Comparison of ENCODE assay signal across 11 cellular contexts in the genomic region with DNA sequence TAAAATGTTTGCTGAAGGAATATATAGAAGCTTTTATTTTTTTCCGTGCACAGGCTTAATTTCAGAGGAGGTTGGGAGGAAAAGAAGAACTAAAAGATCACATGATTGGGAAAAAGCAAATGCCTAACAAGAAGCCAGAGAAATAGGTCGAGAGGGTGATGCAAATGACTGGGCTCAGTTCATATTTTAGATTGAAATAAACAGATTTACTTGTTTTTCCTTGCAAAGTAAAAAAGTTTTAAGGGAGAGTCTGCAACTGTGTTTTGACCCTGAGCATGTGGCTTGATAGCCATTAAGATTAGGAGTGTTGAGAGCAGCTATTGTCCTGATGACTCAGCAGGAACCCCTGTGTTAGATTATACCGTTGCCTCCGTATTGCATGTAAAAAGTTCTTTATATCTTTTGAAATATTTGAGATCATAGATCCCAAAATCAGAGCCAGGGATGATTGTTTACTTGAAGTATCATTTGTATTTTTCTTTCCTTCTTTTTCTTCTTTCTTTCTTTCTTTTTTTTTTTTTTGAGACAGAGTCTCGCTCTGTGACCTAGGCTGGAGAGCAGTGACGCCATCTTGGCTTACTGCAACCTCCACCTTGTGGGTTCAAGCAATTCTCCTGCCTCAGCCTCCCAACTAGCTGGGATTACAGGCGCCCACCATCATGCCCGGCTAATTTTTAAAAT. TPM values are rescaled to one million over a fixed set of nuclear protein-coding genes. Genes with fewer than 3 reads are reported as not detected.
DNase-seq lines count a peak whose midpoint lies in the region; ATAC-seq and TF ChIP-seq lines count a peak whose summit lies in the region.
"Had no signal": no experiment of that assay in that cellular context is flagged by ENCODE, and none has a peak within 500 bp of the region (broad histone marks: within the 10 kb centered on the region; RNA-seq: fewer than 3 reads in every experiment).

No MANE protein-coding gene starts in this region.

- no peak for TF ChIP-seq EP300 in upper lobe of left lung (IDR thresholded peaks at IDR 0.05)

- WGBS in mammary epithelial cell (ENCODE audit: low coverage, missing lambda C conversion rate): 78% methylated on average over 7 of the region's 8 CpGs
- WGBS in upper lobe of left lung, 2 donors: 60 to 63% methylated on average over 8 of the region's 8 CpGs

- POLR2A ChIA-PET in MCF 10A (lab: Yijun Ruan, JAX): interaction anchor here (0.5 to 1.8 kb wide), 10 partner anchors 9 to 1673 kb away, joined by 3 to 5 read pairs (median 3); partner anchors contain the start of gene CLIC4
- POLR2A ChIA-PET in activated B cell treated with CpG ODN at 0.5 μM for 24 hours (lab: Charles Lee): interaction anchor here (0.6 to 1.1 kb wide), 4 partner anchors 35 to 160 kb away, joined by 3 to 11 read pairs (median 5); no protein-coding TSS in a partner anchor

- H2AFZ ChIP-seq in mammary epithelial cell (ENCODE audit: low read depth, low read length): no peak overlapping the region

- dilution Hi-C loops in mammary epithelial cell (cut with HindIII; ENCODE audit: low sequenced_read_pairs): loop anchor here (5.0 kb wide), 1 partner anchor 47 kb away; no protein-coding TSS in a partner anchor

- DNase-seq in MCF 10A (ENCODE audit: unreplicated experiment): no peak
- DNase-seq in mammary epithelial cell: no peak
- no peak for DNase-seq in activated B cell treated with CpG ODN at 0.5 μM for 24 hours
- DNase-seq in inferior parietal cortex (ENCODE audit: extremely low spot score): peak; percentile 26
- no peak for DNase-seq in upper lobe of left lung
- DNase-seq in activated gamma-delta T cell (lab: John Stamatoyannopoulos, UW): no peak
- DNase-seq: cerebellar nuclear complex, NCI-H1694 treated with DMSO at 0.1 percent for 48 hours, psoas muscle had no signal

- no peak overlapping the region for H3K27ac ChIP-seq in mammary epithelial cell (ENCODE audit: insufficient read depth, low read depth, low read length)
- peak overlapping the region in 3 of 4 donors; percentile 17 to 48 (median 46) for H3K27ac ChIP-seq in upper lobe of left lung
- H3K27ac ChIP-seq: psoas muscle had no signal

- H3K36me3 Mint-ChIP-seq in MCF 10A (ENCODE audit: insufficient read depth, unreplicated experiment) (no peaks in the 10 kb centered on the region), activated B cell treated with CpG ODN at 0.5 μM for 24 hours (ENCODE audit: low read depth) (peaks cover 13% of the 10 kb centered on the region)
- H3K36me3 Mint-ChIP-seq in activated T-helper 17 cell treated with anti-CD3 and anti-CD28 coated beads, Interleukin-2, amount 50 U/mL, for 72 hours (ENCODE audit: low read depth): no peaks in the 10 kb centered on the region

- peaks cover 92% of the 10 kb centered on the region for H3K79me2 ChIP-seq in mammary epithelial cell (ENCODE audit: insufficient read depth, low read length)

- in situ Hi-C loops in mammary epithelial cell (cut with MboI; ENCODE audit: low sequenced_read_pairs in 2 of 2): no loop called here

- ATAC-seq in activated B cell treated with CpG ODN at 0.5 μM for 24 hours (ENCODE audit: low read depth) (no peak), upper lobe of left lung (ENCODE audit: low FRiP score in 2 of 2) (peak in 1 of 2 donors; percentile 43), GM21619 (IDR thresholded peaks at IDR 0.05; ENCODE audit: unreplicated experiment) (no peak)
- no peak for ATAC-seq in activated T-helper 17 cell treated with anti-CD3 and anti-CD28 coated beads, Interleukin-2, amount 50 U/mL, for 72 hours (replicated peaks)
- ATAC-seq: psoas muscle had no signal

- H3K27ac Mint-ChIP-seq in MCF 10A (ENCODE audit: low read depth, unreplicated experiment) (peak overlapping the region; percentile 6), activated B cell treated with CpG ODN at 0.5 μM for 24 hours (peak overlapping the region; percentile 54)
- H3K27ac Mint-ChIP-seq in activated T-helper 17 cell treated with anti-CD3 and anti-CD28 coated beads, Interleukin-2, amount 50 U/mL, for 72 hours: no peak overlapping the region

- no peaks in the 10 kb centered on the region for H4K20me1 ChIP-seq in mammary epithelial cell (ENCODE audit: insufficient read depth, low read length)

- no peak overlapping the region for H3K4me3 ChIP-seq in mammary epithelial cell (replicated peaks in 1 of 3; ENCODE audit: insufficient read depth in 1 of 3, low read depth in 2 of 3, low read length in 3 of 3)
- H3K4me3 ChIP-seq in upper lobe of left lung: peak overlapping the region in 1 of 4 donors; percentile 5
- H3K4me3 ChIP-seq: psoas muscle had no signal

- H3K9ac ChIP-seq in mammary epithelial cell (ENCODE audit: insufficient read depth, low read length): no peak overlapping the region

- H3K4me3 Mint-ChIP-seq in MCF 10A (ENCODE audit: unreplicated experiment) (no peak overlapping the region), activated B cell treated with CpG ODN at 0.5 μM for 24 hours (no peak overlapping the region)
- no peak overlapping the region for H3K4me3 Mint-ChIP-seq in activated T-helper 17 cell treated with anti-CD3 and anti-CD28 coated beads, Interleukin-2, amount 50 U/mL, for 72 hours

- H3K9me3 Mint-ChIP-seq in MCF 10A (ENCODE audit: unreplicated experiment) (no peaks in the 10 kb centered on the region), activated B cell treated with CpG ODN at 0.5 μM for 24 hours (no peaks in the 10 kb centered on the region)
- no peaks in the 10 kb centered on the region for H3K9me3 Mint-ChIP-seq in activated T-helper 17 cell treated with anti-CD3 and anti-CD28 coated beads, Interleukin-2, amount 50 U/mL, for 72 hours

- intact Hi-C loops in MCF 10A (cut with micrococcal nuclease): no loop called here
- intact Hi-C loops in mammary epithelial cell (cut with micrococcal nuclease): no loop called here
- intact Hi-C loops in activated B cell treated with CpG ODN at 0.5 μM for 24 hours (cut with micrococcal nuclease): loop anchor here (5.0 kb wide), 1 partner anchor 42 kb away; no protein-coding TSS in a partner anchor

- H3K9me3 ChIP-seq in mammary epithelial cell (replicated peaks; ENCODE audit: insufficient read depth, low read length): no peaks in the 10 kb centered on the region
- H3K9me3 ChIP-seq in upper lobe of left lung: no peaks in the 10 kb centered on the region
- H3K9me3 ChIP-seq: psoas muscle had no signal

- CTCF ChIA-PET in MCF 10A (lab: Yijun Ruan, JAX): interaction anchor here (0.8 to 1.6 kb wide), 2 partner anchors 65 to 77 kb away, joined by 3 to 5 read pairs; no protein-coding TSS in a partner anchor
- CTCF ChIA-PET in mammary epithelial cell (lab: Charles Lee; ENCODE audit: low non-redundant PET): no interaction called here
- CTCF ChIA-PET in activated B cell treated with CpG ODN at 0.5 μM for 24 hours (lab: Charles Lee): interaction anchor here (1.3 kb wide), 1 partner anchor 77 kb away, joined by 5 read pairs; no protein-coding TSS in a partner anchor

- TF ChIP-seq POLR2A in upper lobe of left lung (IDR thresholded peaks at IDR 0.05): no peak

- no peak overlapping the region for H3K4me2 ChIP-seq in mammary epithelial cell (ENCODE audit: insufficient read depth, low read depth, low read length)

- no peak for TF ChIP-seq CTCF in MCF 10A (IDR thresholded peaks at IDR 0.05; ENCODE audit: unreplicated experiment)
- no peak for TF ChIP-seq CTCF in mammary epithelial cell (conservative IDR thresholded peaks at IDR 0.05 in 1 of 2, IDR thresholded peaks at IDR 0.05 in 1 of 2; ENCODE audit: extremely low read depth in 1 of 2, insufficient read depth in 1 of 2, low read depth in 1 of 2, low read length in 2 of 2)
- TF ChIP-seq CTCF in activated B cell treated with CpG ODN at 0.5 μM for 24 hours (IDR thresholded peaks at IDR 0.05): no peak
- TF ChIP-seq CTCF in upper lobe of left lung (IDR thresholded peaks at IDR 0.05): no peak

- H3K27me3 ChIP-seq in mammary epithelial cell (ENCODE audit: insufficient read depth, low read length) (no peaks in the 10 kb centered on the region), upper lobe of left lung (no peaks in the 10 kb centered on the region)

- H3K4me1 ChIP-seq in mammary epithelial cell (ENCODE audit: insufficient read depth, low read length): peaks cover 34% of the 10 kb centered on the region
- H3K4me1 ChIP-seq in upper lobe of left lung: peaks cover 38 to 57% (median 45%) of the 10 kb centered on the region in 4 donors

- BruUV-seq in MCF 10A (replicated peaks; lab: Mats Ljungman, UMichigan): no TSS peak
- no TSS peak for BruUV-seq in mammary epithelial cell (replicated peaks; lab: Mats Ljungman, UMichigan)

- peaks cover 10% of the 10 kb centered on the region for H3K4me1 Mint-ChIP-seq in MCF 10A (ENCODE audit: insufficient read depth, unreplicated experiment)
- peaks cover 39% of the 10 kb centered on the region for H3K4me1 Mint-ChIP-seq in activated B cell treated with CpG ODN at 0.5 μM for 24 hours
- H3K4me1 Mint-ChIP-seq in activated T-helper 17 cell treated with anti-CD3 and anti-CD28 coated beads, Interleukin-2, amount 50 U/mL, for 72 hours: no peaks in the 10 kb centered on the region

- no peaks in the 10 kb centered on the region for H3K36me3 ChIP-seq in mammary epithelial cell (ENCODE audit: insufficient read depth, low read length)
- H3K36me3 ChIP-seq in upper lobe of left lung: no peaks in the 10 kb centered on the region

- H3K27me3 Mint-ChIP-seq in MCF 10A (ENCODE audit: insufficient read depth, unreplicated experiment) (no peaks in the 10 kb centered on the region), activated B cell treated with CpG ODN at 0.5 μM for 24 hours (no peaks in the 10 kb centered on the region)
- H3K27me3 Mint-ChIP-seq in activated T-helper 17 cell treated with anti-CD3 and anti-CD28 coated beads, Interleukin-2, amount 50 U/mL, for 72 hours: no peaks in the 10 kb centered on the region

RNA-seq across cellular contexts. Expression of gene CLIC4, which starts 20.2 kb away (rescaled TPM):
- total RNA-seq in MCF 10A (2022) (242 and 281 TPM in 2 replicates), mammary epithelial cell (100 to 1,000 TPM; 212 to 547 TPM), activated B cell treated with CpG ODN at 0.5 μM for 24 hours (98.2 and 99.8 TPM in 2 replicates), upper lobe of left lung (100 to 1,000 TPM in 4 of 6 donors, 10 to 100 TPM in 2; 44.0 to 234 (median 147) TPM)
- polyA plus RNA-seq in mammary epithelial cell: 118 TPM
- polyA minus RNA-seq in mammary epithelial cell: 140 TPM
- 10 to 100 TPM in 1 of 2 donors, 1 to 10 TPM in 1; 8.9 to 13.8 TPM for total RNA-seq in activated T-helper 17 cell treated with anti-CD3 and anti-CD28 coated beads, Interleukin-2, amount 50 U/mL, for 72 hours
